Comparison of ENCODE assay signal across 16 cellular contexts in the genomic region with DNA sequence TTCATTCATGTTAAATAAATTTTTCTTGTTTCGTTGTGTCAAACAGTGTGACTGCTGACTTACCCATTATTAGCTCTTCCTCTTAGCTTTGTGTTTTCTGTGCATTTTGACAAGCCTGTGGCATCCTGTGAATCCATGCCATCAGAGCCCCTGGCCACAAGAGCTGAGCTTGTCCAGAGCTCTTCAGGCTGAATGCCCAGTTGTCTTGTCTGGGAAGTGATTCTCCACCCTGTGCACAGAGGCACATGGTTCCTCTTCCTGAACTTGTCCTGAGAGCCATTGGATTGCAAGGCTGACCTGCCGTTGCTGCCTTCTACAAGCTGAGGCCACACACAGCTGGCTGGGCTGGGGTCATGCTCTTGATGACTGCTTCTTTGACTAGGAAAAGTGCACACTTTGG.
A peak's percentile ranks its signal among the peaks of the same experiment; 100 is the strongest.
DNase-seq lines count a peak whose midpoint lies in the region; ATAC-seq and TF ChIP-seq lines count a peak whose summit lies in the region.
"Had no signal": no experiment of that assay in that cellular context is flagged by ENCODE, and none has a peak within 500 bp of the region (broad histone marks: within the 10 kb centered on the region; RNA-seq: fewer than 3 reads in every experiment).

No MANE protein-coding gene starts in this region.

- no peaks in the 10 kb centered on the region for H3K27me3 Mint-ChIP-seq in naive thymus-derived CD8-positive, alpha-beta T cell

- no peaks in the 10 kb centered on the region for H3K27me3 ChIP-seq in RWPE2 (ENCODE audit: insufficient read depth, poor library complexity, severe bottlenecking)
- H3K27me3 ChIP-seq: BLaER1 treated with 17β-estradiol and CSF1 and Interleukin-3, amounts not matched to agents 10 nM and 100 nM had no signal

- H3K4me1 Mint-ChIP-seq in naive thymus-derived CD8-positive, alpha-beta T cell, result peaks cover 52 to 93% (median 83%) of the 10 kb centered on the region in 4 donors

- peak overlapping the region in 8 of 10 donors; percentile 3 to 82 (median 50) for H3K27ac Mint-ChIP-seq in naive thymus-derived CD8-positive, alpha-beta T cell

- POLR2A ChIA-PET in naive thymus-derived CD8-positive, alpha-beta T cell (lab: Charles Lee), result interaction anchor here (0.6 kb wide), 3 partner anchors 10 to 233 kb away, joined by 3 read pairs; no protein-coding TSS in a partner anchor

- H3K36me3 ChIP-seq in RWPE2 (ENCODE audit: low read depth), result peaks cover 86% of the 10 kb centered on the region

- H3K36me3 Mint-ChIP-seq in naive thymus-derived CD8-positive, alpha-beta T cell, result peaks cover 0 to 90% (median 30%) of the 10 kb centered on the region in 3 donors

- TF ChIP-seq CTCF in C4-2B (conservative IDR thresholded peaks at IDR 0.05) (no peak), RWPE2 (IDR thresholded peaks at IDR 0.05; ENCODE audit: poor library complexity, severe bottlenecking) (no peak)

- H3K9me3 Mint-ChIP-seq in naive thymus-derived CD8-positive, alpha-beta T cell, result no peaks in the 10 kb centered on the region

- no peak for ATAC-seq in RWPE2 (ENCODE audit: low read depth)
- no peak for ATAC-seq in naive thymus-derived CD8-positive, alpha-beta T cell
- ATAC-seq in HG03354 (IDR thresholded peaks at IDR 0.05; ENCODE audit: poor library complexity, severe bottlenecking, unreplicated experiment), result no peak
- ATAC-seq in activated CD4-positive, CD25-positive, alpha-beta regulatory T cell treated with anti-CD3 and anti-CD28 coated beads, Interleukin-2, amount 50 U/mL, for 24 hours, result no peak
- ATAC-seq: esophagus mucosa had no signal

- H3K4me3 ChIP-seq in RWPE2 (ENCODE audit: severe bottlenecking), result no peak overlapping the region
- H3K4me3 ChIP-seq: BLaER1 treated with 17β-estradiol and CSF1 and Interleukin-3, amounts not matched to agents 10 nM and 100 nM had no signal

- peaks cover 11% of the 10 kb centered on the region for H3K4me1 ChIP-seq in RWPE2 (ENCODE audit: insufficient read depth, poor library complexity, severe bottlenecking)

- H3K9me3 ChIP-seq in RWPE2 (ENCODE audit: severe bottlenecking), result no peaks in the 10 kb centered on the region
- H3K9me3 ChIP-seq: BLaER1 treated with 17β-estradiol and CSF1 and Interleukin-3, amounts not matched to agents 10 nM and 100 nM had no signal

- no peak for DNase-seq in RWPE2 (ENCODE audit: low spot score)
- peak; percentile 76 for DNase-seq in foreskin melanocyte
- DNase-seq in naive thymus-derived CD8-positive, alpha-beta T cell, result no peak
- DNase-seq in SHP77 (lab: John Stamatoyannopoulos, UW), result no peak
- DNase-seq in NCI-H2081 (lab: John Stamatoyannopoulos, UW), result no peak
- DNase-seq: activated CD4-positive, alpha-beta T cell treated with anti-CD3 and anti-CD28 coated beads, Interleukin-2, amount 50 U/mL, for 1 hour; caudate nucleus; H7; NCI-H345; stimulated activated CD4-positive, alpha-beta T cell treated with anti-CD3 and anti-CD28 coated beads, Interleukin-2, amount 100 ng/mL, for 48 hours; stimulated activated naive CD4-positive, alpha-beta T cell had no signal

- peak overlapping the region; percentile 76 for H3K27ac ChIP-seq in C4-2B
- H3K27ac ChIP-seq in RWPE2 (ENCODE audit: poor library complexity, severe bottlenecking), result peak overlapping the region; percentile 20

- no peak overlapping the region for H3K4me3 Mint-ChIP-seq in naive thymus-derived CD8-positive, alpha-beta T cell
